Comparison of ENCODE assay signal across 10 cellular contexts in genomic region chr3:151037746-151038145, GRCh38. TPM values are rescaled to one million over a fixed set of nuclear protein-coding genes. Genes with fewer than 3 reads are reported as not detected.
DNase-seq lines count a peak whose midpoint lies in the region; ATAC-seq and TF ChIP-seq lines count a peak whose summit lies in the region.
"Had no signal": no experiment of that assay in that cellular context is flagged by ENCODE, and none has a peak within 500 bp of the region (broad histone marks: within the 10 kb centered on the region; RNA-seq: fewer than 3 reads in every experiment).

No MANE protein-coding gene starts in this region.

- intact Hi-C loops in sigmoid colon (cut with DNase I) = no loop called here
- intact Hi-C loops in lower leg skin (cut with DNase I; ENCODE audit: low total_unique reads) = no loop called here

- no peak overlapping the region for H3K27ac ChIP-seq in sigmoid colon

- no peak overlapping the region for H3K4me3 ChIP-seq in sigmoid colon
- H3K4me3 ChIP-seq in lower leg skin (ENCODE audit: low read depth, poor library complexity, severe bottlenecking) = no peak overlapping the region

- TF ChIP-seq EP300 in sigmoid colon (IDR thresholded peaks at IDR 0.05) = no peak

- 12 to 33% methylated on average over 2 of the region's 2 CpGs for WGBS in sigmoid colon, 2 donors
- WGBS in lower leg skin, 2 donors = 31 to 34% methylated on average over 2 of the region's 2 CpGs

- TF ChIP-seq CTCF in sigmoid colon (IDR thresholded peaks at IDR 0.05) (no peak), lower leg skin (IDR thresholded peaks at IDR 0.05) (no peak)

- H3K9me3 ChIP-seq in sigmoid colon = no peaks in the 10 kb centered on the region

- no peaks in the 10 kb centered on the region for H3K27me3 ChIP-seq in sigmoid colon

- ATAC-seq in SK-N-SH treated with all-trans-retinoic acid at 6 μM for 48 hours (peak; percentile 80), GM18517 (IDR thresholded peaks at IDR 0.05; ENCODE audit: unreplicated experiment) (no peak), GM21528 (IDR thresholded peaks at IDR 0.05; ENCODE audit: low FRiP score, unreplicated experiment) (no peak)

- DNase-seq in GOT3 (lab: John Stamatoyannopoulos, UW) (peak; percentile 35), foreskin melanocyte (peak; percentile 50), sigmoid colon (peak; percentile 62), medulla oblongata (ENCODE audit: extremely low spot score) (no peak), lower leg skin (ENCODE audit: low spot score in 2 of 2) (no peak)
- DNase-seq: hippocampal formation; stimulated activated CD4-positive, alpha-beta T cell treated with anti-CD3 and anti-CD28 coated beads, Interleukin-1b, Interleukin-23, amount 100 ng/mL, for 48 hours had no signal

- H3K4me1 ChIP-seq in sigmoid colon = peaks cover 0 to 5% (median 0%) of the 10 kb centered on the region in 4 donors

- H3K36me3 ChIP-seq in sigmoid colon = no peaks in the 10 kb centered on the region

- TF ChIP-seq POLR2A in sigmoid colon (IDR thresholded peaks at IDR 0.05) = no peak
- TF ChIP-seq POLR2A in lower leg skin (IDR thresholded peaks at IDR 0.05) = no peak

TF ChIP-seq in SK-N-SH treated with all-trans-retinoic acid at 6 μM for 48 hours, 23 proteins besides CTCF, POLR2A, EP300 and RAD21:
- TF ChIP-seq RARB (CRISPR knock-in tag; IDR thresholded peaks at IDR 0.05) (no peak), ZFP3 (CRISPR knock-in tag; IDR thresholded peaks at IDR 0.05) (no peak), PPARA (CRISPR knock-in tag; IDR thresholded peaks at IDR 0.05; ENCODE audit: borderline replicate concordance) (no peak), ZC3H10 (CRISPR knock-in tag; IDR thresholded peaks at IDR 0.05) (no peak), POU6F1 (CRISPR knock-in tag; IDR thresholded peaks at IDR 0.05; ENCODE audit: borderline replicate concordance, low read depth) (no peak), TCF4 (CRISPR knock-in tag; IDR thresholded peaks at IDR 0.05; ENCODE audit: borderline replicate concordance) (no peak), SNAI2 (CRISPR knock-in tag; IDR thresholded peaks at IDR 0.05) (no peak), PATZ1 (CRISPR knock-in tag; IDR thresholded peaks at IDR 0.05; ENCODE audit: borderline replicate concordance) (no peak), OSR1 (CRISPR knock-in tag; IDR thresholded peaks at IDR 0.05) (no peak), CREB5 (CRISPR knock-in tag; IDR thresholded peaks at IDR 0.05; ENCODE audit: low read depth) (no peak), BACH2 (CRISPR knock-in tag; IDR thresholded peaks at IDR 0.05; ENCODE audit: borderline replicate concordance) (no peak)

RNA-seq across cellular contexts. Expression of gene MED12L, which starts 47.7 kb away (rescaled TPM):
- under 1 TPM; 0.16 to 0.71 (median 0.48) TPM for total RNA-seq in sigmoid colon
- under 1 TPM in 1 of 3 donors, not detected in 2; 0.19 TPM for polyA plus RNA-seq in sigmoid colon
- under 1 TPM; 0.15 to 0.37 (median 0.22) TPM for total RNA-seq in lower leg skin

Comparison
In these comparisons a context has a peak if more than half of its experiments do, and no peak if none do; other contexts are left out.
1. DNase-seq: peak in GOT3 (single experiment), foreskin melanocyte (single experiment) and sigmoid colon (single experiment); none in medulla oblongata (single experiment) and lower leg skin (0 of 2).